22 cellular contexts compared by ENCODE assay signal in the genomic region with DNA sequence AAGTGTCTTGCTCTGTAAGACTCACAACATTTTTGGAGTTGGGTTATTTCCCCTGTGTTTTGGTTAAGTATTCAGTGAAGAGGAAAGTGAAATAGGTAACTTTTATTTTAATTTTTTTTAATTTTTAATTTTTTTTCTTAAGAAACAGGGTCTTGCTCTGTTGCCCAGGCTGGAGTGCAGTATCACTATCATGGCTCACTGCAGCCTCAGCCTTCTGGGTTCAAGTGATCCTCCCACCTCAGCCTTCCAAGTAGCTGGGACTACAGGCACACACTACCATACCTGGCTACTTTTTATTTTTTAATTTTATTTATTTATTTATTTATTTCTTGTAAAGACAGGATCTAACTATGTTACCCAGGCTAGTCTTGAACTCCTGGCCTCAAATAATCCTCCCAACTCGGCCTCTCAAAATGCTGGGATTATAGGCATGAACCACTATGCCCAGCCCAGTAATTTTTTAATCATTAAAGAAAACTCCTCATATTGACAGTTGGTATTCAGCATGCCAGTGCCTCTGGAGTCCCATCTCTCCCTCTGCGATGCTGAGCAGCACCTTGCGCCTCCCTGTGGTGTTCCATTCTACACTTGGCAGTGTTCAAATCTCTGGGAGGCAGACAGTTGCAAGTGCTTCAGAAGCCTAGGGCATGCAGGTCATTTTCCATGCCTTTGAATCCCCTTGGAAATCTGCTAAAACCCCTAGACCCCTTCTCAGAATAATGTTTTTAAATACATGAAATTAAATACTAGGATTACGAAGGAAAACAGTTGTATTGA. TPM values are rescaled to one million over a fixed set of nuclear protein-coding genes. Genes with fewer than 3 reads are reported as not detected.
DNase-seq lines count a peak whose midpoint lies in the region; FAIRE-seq and TF ChIP-seq lines count a peak whose summit lies in the region.
"Had no signal": no experiment of that assay in that cellular context is flagged by ENCODE, and none has a peak within 500 bp of the region (broad histone marks: within the 10 kb centered on the region; RNA-seq: fewer than 3 reads in every experiment).

No MANE protein-coding gene starts in this region.

- H2AFZ ChIP-seq in H9 (ENCODE audit: low read length), result no peak overlapping the region
- H2AFZ ChIP-seq in H1 (ENCODE audit: low read length), result no peak overlapping the region
- H2AFZ ChIP-seq: GM23248 had no signal

- H2BK120ac ChIP-seq in H9 (ENCODE audit: low read depth, low read length, poor library complexity, severe bottlenecking) (no peak overlapping the region), H1 (replicated peaks; ENCODE audit: low read depth, low read length) (no peak overlapping the region)

- FAIRE-seq in H1 (lab: Jason Lieb, UNC), result no peak
- FAIRE-seq: A204.1, astrocyte had no signal

- no peaks in the 10 kb centered on the region for H3K36me3 Mint-ChIP-seq in H9 (ENCODE audit: insufficient read depth in 1 of 3, low read depth in 3 of 3)
- H3K36me3 Mint-ChIP-seq: activated naive CD4-positive, alpha-beta T cell treated with anti-CD3 and anti-CD28 coated beads, Interleukin-2, amount 50 U/mL, for 72 hours; naive thymus-derived CD8-positive, alpha-beta T cell had no signal

- H3K23ac ChIP-seq in H9 (ENCODE audit: insufficient read length, low read depth, low read length) (no peak overlapping the region), H1 (ENCODE audit: insufficient read length) (no peak overlapping the region)

- no peak overlapping the region for H2BK5ac ChIP-seq in H9 (ENCODE audit: insufficient read length, low read length)
- H2BK5ac ChIP-seq in H1 (ENCODE audit: low read depth, low read length), result no peak overlapping the region

- H3K9me3 Mint-ChIP-seq in H9, result no peaks in the 10 kb centered on the region
- H3K9me3 Mint-ChIP-seq: activated naive CD4-positive, alpha-beta T cell treated with anti-CD3 and anti-CD28 coated beads, Interleukin-2, amount 50 U/mL, for 72 hours; naive thymus-derived CD8-positive, alpha-beta T cell had no signal

- DNase-seq in NCI-H1092 treated with DMSO at 0.1 percent for 48 hours (lab: John Stamatoyannopoulos, UW) (peak; percentile 4), NCI-H1092 (lab: John Stamatoyannopoulos, UW) (no peak), AG09309 (ENCODE audit: low read depth) (no peak), H9 (peak; percentile 43), H1 (ENCODE audit: low read depth in 1 of 2, low spot score in 2 of 2) (peak in 1 of 2 experiments; percentile 10), NCI-H2081 (lab: John Stamatoyannopoulos, UW) (no peak), T-helper 1 cell (no peak), NCI-H187 treated with DMSO at 0.1 percent for 48 hours (lab: John Stamatoyannopoulos, UW) (no peak)
- DNase-seq: erythroblast; GM23248; left cardiac atrium; naive thymus-derived CD8-positive, alpha-beta T cell; NK-92 treated with Interleukin-12 subunit alpha and Interleukin-12 subunit beta, amount 100 ng/mL, for 24 hours; ovary; right cardiac atrium; stimulated activated CD8-positive, alpha-beta memory T cell treated with anti-CD3 and anti-CD28 coated beads, Interleukin-4, amount 100 ng/mL, for 48 hours had no signal

- H3K79me2 ChIP-seq in H9 (ENCODE audit: insufficient read depth, low read length) (no peaks in the 10 kb centered on the region), H1 (ENCODE audit: control insufficient read depth in 1 of 2, insufficient read depth in 2 of 2, low read length in 2 of 2) (no peaks in the 10 kb centered on the region)

- no peak overlapping the region for H2BK15ac ChIP-seq in H9 (ENCODE audit: low read depth, low read length)
- no peak overlapping the region for H2BK15ac ChIP-seq in H1 (ENCODE audit: low read length)

- H3K27me3 ChIP-seq in H9 (ENCODE audit: insufficient read depth, low read length) (no peaks in the 10 kb centered on the region), H1 (replicated peaks in 1 of 4; ENCODE audit: control insufficient read depth in 3 of 4, extremely low read depth in 1 of 4, insufficient read depth in 3 of 4, low read length in 3 of 4) (no peaks in the 10 kb centered on the region)
- H3K27me3 ChIP-seq: gastroesophageal sphincter, ovary, upper lobe of left lung had no signal

- H3K79me1 ChIP-seq in H9 (ENCODE audit: insufficient read depth, low read depth, low read length, poor library complexity, severe bottlenecking), result no peaks in the 10 kb centered on the region
- H3K79me1 ChIP-seq in H1 (ENCODE audit: low read depth, low read length), result no peaks in the 10 kb centered on the region

- no peak overlapping the region for H3K4me3 Mint-ChIP-seq in H9
- H3K4me3 Mint-ChIP-seq: naive thymus-derived CD8-positive, alpha-beta T cell had no signal

- H3K27me3 Mint-ChIP-seq in H9 (ENCODE audit: low read depth), result no peaks in the 10 kb centered on the region

- no peaks in the 10 kb centered on the region for H4K20me1 ChIP-seq in H9 (ENCODE audit: control insufficient read depth, insufficient read depth, insufficient read length)
- H4K20me1 ChIP-seq in H1 (replicated peaks in 1 of 2; ENCODE audit: control insufficient read depth in 1 of 2, insufficient read depth in 2 of 2, low read length in 2 of 2), result no peaks in the 10 kb centered on the region

- TF ChIP-seq POLR2A in H1 (IDR thresholded peaks at IDR 0.05; ENCODE audit: control extremely low read depth in 1 of 2, low read depth in 2 of 2, low read length in 2 of 2), result no peak

- H3K4ac ChIP-seq in H9 (ENCODE audit: low read depth, low read length) (no peak overlapping the region), H1 (replicated peaks; ENCODE audit: insufficient read length, low read depth, low read length) (no peak overlapping the region)

- CTCF ChIA-PET in H1 (lab: Charles Lee; ENCODE audit: partially characterized antibody), result interaction anchor here (1.1 to 2.5 kb wide), 3 partner anchors 10 to 82 kb away, joined by 3 to 6 read pairs (median 3); no protein-coding TSS in a partner anchor

- H2BK12ac ChIP-seq in H9 (ENCODE audit: insufficient read length, low read depth, low read length) (no peak overlapping the region), H1 (ENCODE audit: low read depth, low read length) (no peak overlapping the region)

- H3K18ac ChIP-seq in H9 (ENCODE audit: insufficient read length, low read depth, low read length) (no peak overlapping the region), H1 (ENCODE audit: extremely low read depth, low read length) (no peak overlapping the region)

- H3K36me3 ChIP-seq in H1 (ENCODE audit: control insufficient read depth in 2 of 4, insufficient read depth in 4 of 4, low read length in 3 of 4), result no peaks in the 10 kb centered on the region
- H3K36me3 ChIP-seq: gastroesophageal sphincter, ovary, upper lobe of left lung had no signal

- no peak overlapping the region for H4K8ac ChIP-seq in H9 (replicated peaks; ENCODE audit: insufficient read length, low read depth, low read length)
- no peak overlapping the region for H4K8ac ChIP-seq in H1 (ENCODE audit: extremely low read depth, insufficient read depth, low read length)

- H3K14ac ChIP-seq in H9 (ENCODE audit: insufficient read depth, low read length), result no peak overlapping the region
- H3K14ac ChIP-seq in H1 (ENCODE audit: insufficient read length), result no peak overlapping the region

- POLR2A ChIA-PET in H1 (lab: Charles Lee; ENCODE audit: partially characterized antibody), result no interaction called here

- H3K4me1 ChIP-seq in H9 (ENCODE audit: insufficient read depth, low read length) (no peaks in the 10 kb centered on the region), H1 (replicated peaks in 1 of 4; ENCODE audit: control insufficient read depth in 3 of 4, insufficient read depth in 4 of 4, low read length in 3 of 4) (no peaks in the 10 kb centered on the region)

- H4K91ac ChIP-seq in H9 (ENCODE audit: insufficient read length, low read depth, low read length) (no peak overlapping the region), H1 (replicated peaks; ENCODE audit: insufficient read length, low read length) (no peak overlapping the region)

- TF ChIP-seq CTCF in AG09309 (IDR thresholded peaks at IDR 0.05; ENCODE audit: control insufficient read depth, insufficient read depth, low read depth, low read length, missing control alignments), result peak; percentile 9
- TF ChIP-seq CTCF in H9 (conservative IDR thresholded peaks at IDR 0.05), result peak; percentile 44; the same call in 2 of the 3 replicates
- TF ChIP-seq CTCF in H1 (IDR thresholded peaks at IDR 0.05; ENCODE audit: control extremely low read depth in 1 of 3, insufficient read depth in 1 of 3, low read depth in 1 of 3, low read length in 3 of 3), result peak; percentile 25 to 43 (median 40); a peak in 3 of 4 replicates

- no peaks in the 10 kb centered on the region for H3K23me2 ChIP-seq in H9 (ENCODE audit: insufficient read length, low read depth, low read length, poor library complexity, severe bottlenecking)
- no peaks in the 10 kb centered on the region for H3K23me2 ChIP-seq in H1 (ENCODE audit: low read depth, low read length)

- H3K4me3 ChIP-seq in AG09309 (ENCODE audit: control insufficient read depth, low read depth, low read length), result no peak overlapping the region
- no peak overlapping the region for H3K4me3 ChIP-seq in H1 (ENCODE audit: extremely low read depth in 1 of 4, insufficient read depth in 2 of 4, low read depth in 3 of 4, low read length in 4 of 4)
- H3K4me3 ChIP-seq: gastroesophageal sphincter, GM23248, ovary, upper lobe of left lung had no signal

- no peak overlapping the region for H3T11ph ChIP-seq in H9 (ENCODE audit: low read length)

- H3K9ac ChIP-seq in H9 (ENCODE audit: extremely low read depth, insufficient read length, low read length), result no peak overlapping the region
- H3K9ac ChIP-seq in H1 (replicated peaks in 1 of 4; ENCODE audit: extremely low read depth in 1 of 4, low read depth in 3 of 4, low read length in 3 of 4), result no peak overlapping the region
- H3K9ac ChIP-seq: GM23248 had no signal

- H4K5ac ChIP-seq in H9 (ENCODE audit: insufficient read length, low read depth, low read length) (no peak overlapping the region), H1 (ENCODE audit: insufficient read length, low read depth, low read length) (no peak overlapping the region)

- no peak overlapping the region for H3K56ac ChIP-seq in H9 (ENCODE audit: insufficient read length, low read depth, low read length)
- no peak overlapping the region for H3K56ac ChIP-seq in H1 (replicated peaks; ENCODE audit: insufficient read length, low read depth, low read length)

- WGBS in H9 (ENCODE audit: extremely low coverage, insufficient read length, low lambda C conversion rate), result no CpG with 5 or more reads among the region's 4 CpGs
- 71% methylated on average over 4 of the region's 4 CpGs; no CpG with 5 or more reads in 1 of the 2 experiments for WGBS in H1 (ENCODE audit: extremely low coverage in 1 of 2, insufficient coverage in 1 of 2, insufficient read length in 1 of 2, insufficient replicate concordance in 2 of 2, low coverage in 1 of 2, low lambda C conversion rate in 2 of 2, missing lambda C conversion rate in 1 of 2), 2 experiments

- H2BK20ac ChIP-seq in H9 (ENCODE audit: low read depth, low read length, poor library complexity, severe bottlenecking) (no peak overlapping the region), H1 (ENCODE audit: low read length) (no peak overlapping the region)

- no peak overlapping the region for H3K27ac Mint-ChIP-seq in H9
- H3K27ac Mint-ChIP-seq: activated naive CD4-positive, alpha-beta T cell treated with anti-CD3 and anti-CD28 coated beads, Interleukin-2, amount 50 U/mL, for 72 hours; naive thymus-derived CD8-positive, alpha-beta T cell had no signal

- H3K27ac ChIP-seq in H9 (ENCODE audit: insufficient read length, low read depth, low read length), result no peak overlapping the region
- no peak overlapping the region for H3K27ac ChIP-seq in H1 (ENCODE audit: low read depth, low read length)
- H3K27ac ChIP-seq: C4-2B, gastroesophageal sphincter, GM23248, ovary, upper lobe of left lung had no signal

- TF ChIP-seq EP300 in H1 (IDR thresholded peaks at IDR 0.05; ENCODE audit: borderline replicate concordance in 1 of 2, low read depth in 2 of 2, low read length in 2 of 2), result no peak

- H3K4me1 Mint-ChIP-seq in H9, result peaks cover 4 to 7% of the 10 kb centered on the region in 2 experiments
- H3K4me1 Mint-ChIP-seq: naive thymus-derived CD8-positive, alpha-beta T cell had no signal

- H2AK5ac ChIP-seq in H9 (ENCODE audit: insufficient read length, low read length) (no peak overlapping the region), H1 (ENCODE audit: low read depth, low read length) (no peak overlapping the region)

- no peak overlapping the region for H3K4me2 ChIP-seq in H9 (ENCODE audit: insufficient read depth, insufficient read length, low read length)
- no peak overlapping the region for H3K4me2 ChIP-seq in H1 (ENCODE audit: insufficient read depth in 1 of 2, low read depth in 2 of 2, low read length in 2 of 2)

- TF ChIP-seq RAD21 in H1 (IDR thresholded peaks at IDR 0.05 in 1 of 2, conservative IDR thresholded peaks at IDR 0.05 in 1 of 2; ENCODE audit: low read depth in 2 of 2, low read length in 2 of 2), result peak; percentile 56 to 67

- H3K9me3 ChIP-seq in H9 (ENCODE audit: control insufficient read depth, low read depth, low read length) (no peaks in the 10 kb centered on the region), H1 (ENCODE audit: insufficient read depth in 2 of 2, low read depth in 1 of 2, low read length in 1 of 2) (no peaks in the 10 kb centered on the region)
- H3K9me3 ChIP-seq: gastroesophageal sphincter, ovary, upper lobe of left lung had no signal

RNA-seq across cellular contexts. Expression of a gene that starts 41.1 kb away (rescaled TPM):
- total RNA-seq in H9 (2021), result 8.7 and 8.8 TPM in 2 replicates
- 17.3 and 18.3 TPM in 2 replicates for total RNA-seq in H1 (2021; fragmentation: NEBNext Ultra II Directional; extraction: Animal tissue kit (Norgen Biotek cat#: 25700))
- polyA plus RNA-seq in H1 (2011; rRNA removed), result 5.2 and 6.5 TPM in 2 replicates
- 11.5 TPM for polyA plus RNA-seq in H1 (2011; cell fraction: cytosol; rRNA removed)
- polyA plus RNA-seq in H1 (2011; cell fraction: nucleus; rRNA removed), result 49.0 TPM
- 12.4 to 16.9 TPM (median 15.8 TPM) in 4 replicates for polyA plus RNA-seq in H1 (2012, experiment 1 of 2)
- polyA plus RNA-seq in H1 (2012, experiment 2 of 2), result 1.5 TPM
- 7.4 TPM for polyA plus RNA-seq in H1 (2013, experiment 1 of 2)
- 7.5 TPM for polyA plus RNA-seq in H1 (2013, experiment 2 of 2)
- polyA minus RNA-seq in H1 (2011; rRNA and poly(A)+ RNA removed), result 35.2 and 50.9 TPM in 2 replicates
- 15.3 TPM for polyA minus RNA-seq in H1 (2011; cell fraction: cytosol; rRNA and poly(A)+ RNA removed)
- polyA minus RNA-seq in H1 (2011; cell fraction: nucleus; rRNA and poly(A)+ RNA removed), result 67.8 TPM

Comparison
In these comparisons a context has a peak if more than half of its experiments do, and no peak if none do; other contexts are left out.
1. DNase-seq: peak in NCI-H1092 treated with DMSO at 0.1 percent for 48 hours (single experiment) and H9 (single experiment); none in NCI-H1092 (single experiment), AG09309 (single experiment), NCI-H2081 (0 of 2), T-helper 1 cell (0 of 5) and NCI-H187 treated with DMSO at 0.1 percent for 48 hours (single experiment).
2. Peak in every context shown above with its lines, with median percentiles within 50 percentile points of each other: CTCF ChIP-seq.